ENCODE assay signal across 31 cellular contexts in genomic region chr18:14958701-14959100, GRCh38.
"Had no signal": no experiment of that assay in that cellular context is flagged by ENCODE, and none has a peak within 500 bp of the region (broad histone marks: within the 10 kb centered on the region; RNA-seq: fewer than 3 reads in every experiment).

No MANE protein-coding gene starts in this region.

- H3K9me3 ChIP-seq: ascending aorta had no signal

- DNase-seq: activated CD4-positive, alpha-beta memory T cell treated with anti-CD3 and anti-CD28 coated beads, Interleukin-2, amount 10 ng/mL, durations not matched to agents 7 days and 5 days; activated CD4-positive, alpha-beta T cell treated with anti-CD3 and anti-CD28 coated beads for 1 hour; activated CD4-positive, alpha-beta T cell treated with anti-CD3 and anti-CD28 coated beads for 36 hours; activated CD4-positive, alpha-beta T cell treated with anti-CD3 and anti-CD28 coated beads for 48 hours; activated CD4-positive, alpha-beta T cell treated with anti-CD3 and anti-CD28 coated beads, Interleukin-2, amount 10 ng/mL, durations not matched to agents 7 days and 5 days; activated CD4-positive, alpha-beta T cell treated with anti-CD3 and anti-CD28 coated beads, Interleukin-2, amount 50 U/mL, for 48 hours; activated CD4-positive, CD25-positive, alpha-beta regulatory T cell; activated CD8-positive, alpha-beta memory T cell treated with anti-CD3 and anti-CD28 coated beads for 24 hours; activated CD8-positive, alpha-beta memory T cell treated with anti-CD3 and anti-CD28 coated beads, Interleukin-2, amount 10 ng/mL, durations not matched to agents 7 days and 5 days; activated CD8-positive, alpha-beta memory T cell treated with anti-CD3 and anti-CD28 coated beads, Interleukin-2, amount 50 U/mL, for 48 hours; activated CD8-positive, alpha-beta T cell treated with anti-CD3 and anti-CD28 coated beads, Interleukin-2, amount 10 ng/mL, durations not matched to agents 7 days and 5 days; activated effector memory CD4-positive, alpha-beta T cell treated with Interleukin-2 at 50 U/mL for 16 hours; activated gamma-delta T cell; activated naive CD4-positive, alpha-beta T cell treated with anti-CD3 and anti-CD28 coated beads, Interleukin-2, amount 10 ng/mL, durations not matched to agents 7 days and 5 days; activated naive CD4-positive, alpha-beta T cell treated with Interleukin-2 at 50 U/mL for 16 hours; activated naive CD8-positive, alpha-beta T cell treated with anti-CD3 and anti-CD28 coated beads, Interleukin-2, amount 10 ng/mL, durations not matched to agents 7 days and 5 days; activated naive CD8-positive, alpha-beta T cell treated with anti-CD3 and anti-CD28 coated beads, Interleukin-2, amount 50 U/mL, for 24 hours; activated T-cell treated with anti-CD3 and anti-CD28 coated beads, Interleukin-2, amount 50 U/mL, for 24 hours; activated T-cell treated with anti-CD3 and anti-CD28 coated beads, Interleukin-2, amount 50 U/mL, for 48 hours; amygdala; anterior cingulate cortex; caudate nucleus; cerebellar nuclear complex; T-helper 1 cell; T-helper 2 cell; T-helper 9 cell; WERI-Rb-1 had no signal

- H3K36me3 ChIP-seq: ascending aorta, cardiac muscle cell, WERI-Rb-1 had no signal

- ATAC-seq: activated CD4-positive, alpha-beta T cell treated with anti-CD3 and anti-CD28 coated beads for 36 hours; activated CD4-positive, CD25-positive, alpha-beta regulatory T cell treated with anti-CD3 and anti-CD28 coated beads, Interleukin-2, amount 50 U/mL, for 24 hours; activated CD8-positive, alpha-beta memory T cell treated with anti-CD3 and anti-CD28 coated beads, Interleukin-2, amount 10 ng/mL, durations not matched to agents 7 days and 5 days; activated CD8-positive, alpha-beta T cell treated with anti-CD3 and anti-CD28 coated beads, Interleukin-2, amount 10 ng/mL, durations not matched to agents 7 days and 5 days; activated naive CD8-positive, alpha-beta T cell treated with anti-CD3 and anti-CD28 coated beads, Interleukin-2, amount 50 U/mL, for 24 hours; WTC11 had no signal

- H3K4me3 ChIP-seq: ascending aorta, cardiac muscle cell had no signal

- H3K4me1 ChIP-seq: ascending aorta had no signal

- H3K27ac ChIP-seq: ascending aorta, cardiac muscle cell, WERI-Rb-1 had no signal

- H3K27me3 ChIP-seq: ascending aorta, cardiac muscle cell had no signal
